ENCODE assay signal across 30 cellular contexts in genomic region chr5:90379652-90380051, GRCh38.
"Had no signal": no experiment of that assay in that cellular context is flagged by ENCODE, and none has a peak within 500 bp of the region (broad histone marks: within the 10 kb centered on the region; RNA-seq: fewer than 3 reads in every experiment).

No MANE protein-coding gene starts in this region.

- H3K4me1 ChIP-seq: esophagus squamous epithelium, heart right ventricle, psoas muscle, thyroid gland, vagina had no signal

- H3K4me3 ChIP-seq: coronary artery, esophagus squamous epithelium, heart right ventricle, ovary, psoas muscle, skin epidermis, thyroid gland, vagina had no signal

- FAIRE-seq: endothelial cell of umbilical vein had no signal

- H3K27ac Mint-ChIP-seq: immature natural killer cell; naive thymus-derived CD8-positive, alpha-beta T cell; nephron progenitor cell; stimulated activated naive CD8-positive, alpha-beta T cell treated with anti-CD3 and anti-CD28 coated beads, Interleukin-15, amount 100 ng/mL, for 72 hours had no signal

- H3K36me3 ChIP-seq: esophagus squamous epithelium, heart right ventricle, ovary, thyroid gland, vagina had no signal

- H3K4me3 Mint-ChIP-seq: immature natural killer cell; naive thymus-derived CD8-positive, alpha-beta T cell; nephron progenitor cell; stimulated activated naive CD8-positive, alpha-beta T cell treated with anti-CD3 and anti-CD28 coated beads, Interleukin-15, amount 100 ng/mL, for 72 hours had no signal

- H3K9me3 Mint-ChIP-seq: immature natural killer cell; stimulated activated naive CD8-positive, alpha-beta T cell treated with anti-CD3 and anti-CD28 coated beads, Interleukin-15, amount 100 ng/mL, for 72 hours had no signal

- DNase-seq: dermis blood vessel endothelial cell; effector memory CD4-positive, alpha-beta T cell; esophagus squamous epithelium; foreskin melanocyte; glutamatergic neuron; heart right ventricle; hypothalamus; immature natural killer cell; islet precursor cell; kidney glomerular epithelial cell; mammary epithelial cell; mesendoderm; midbrain; naive thymus-derived CD8-positive, alpha-beta T cell; nephron progenitor cell; occipital lobe; ovary; posterior cingulate gyrus; psoas muscle; right cardiac atrium; stimulated activated CD4-positive, alpha-beta T cell treated with anti-CD3 and anti-CD28 coated beads, Interleukin-15, amount 100 ng/mL, for 24 hours; stimulated activated CD4-positive, alpha-beta T cell treated with anti-CD3 and anti-CD28 coated beads, Interleukin-2, amount 100 ng/mL, for 48 hours; stimulated activated naive CD4-positive, alpha-beta T cell; stimulated activated naive CD8-positive, alpha-beta T cell treated with anti-CD3 and anti-CD28 coated beads, Interleukin-15, amount 100 ng/mL, for 72 hours; thyroid gland; trophoblast cell had no signal

- H3K27ac ChIP-seq: coronary artery, esophagus squamous epithelium, heart right ventricle, ovary, psoas muscle, skin epidermis, thyroid gland, vagina had no signal

- H3K4me1 Mint-ChIP-seq: immature natural killer cell; naive thymus-derived CD8-positive, alpha-beta T cell; nephron progenitor cell; stimulated activated naive CD8-positive, alpha-beta T cell treated with anti-CD3 and anti-CD28 coated beads, Interleukin-15, amount 100 ng/mL, for 72 hours had no signal

- H3K36me3 Mint-ChIP-seq: immature natural killer cell had no signal

- H3K27me3 ChIP-seq: esophagus squamous epithelium, ovary, thyroid gland, vagina had no signal

- H3K9me3 ChIP-seq: esophagus squamous epithelium, ovary, psoas muscle, thyroid gland, vagina had no signal

- ATAC-seq: heart right ventricle; naive thymus-derived CD8-positive, alpha-beta T cell; psoas muscle; right cardiac atrium; stimulated activated naive CD8-positive, alpha-beta T cell treated with anti-CD3 and anti-CD28 coated beads, Interleukin-15, amount 100 ng/mL, for 72 hours had no signal
